Comparison of ENCODE assay signal across 20 cellular contexts in genomic region chr6:19337103-19337502, GRCh38.
"Had no signal": no experiment of that assay in that cellular context is flagged by ENCODE, and none has a peak within 500 bp of the region (broad histone marks: within the 10 kb centered on the region; RNA-seq: fewer than 3 reads in every experiment).

No MANE protein-coding gene starts in this region.

- H3K9me3 ChIP-seq: gastrocnemius medialis, mucosa of descending colon, neutrophil, right lobe of liver, testis, tibial artery had no signal

- H3K36me3 ChIP-seq: gastrocnemius medialis, neutrophil, right lobe of liver, tibial artery had no signal

- H3K27ac ChIP-seq: epithelial cell of prostate, gastrocnemius medialis, neutrophil, parathyroid adenoma, right lobe of liver, testis, tibial artery had no signal

- H2AFZ ChIP-seq: parathyroid adenoma had no signal

- H3K4me1 ChIP-seq: gastrocnemius medialis, parathyroid adenoma, right lobe of liver, testis, tibial artery had no signal

- H3K9ac ChIP-seq: parathyroid adenoma had no signal

- H3K79me2 ChIP-seq: parathyroid adenoma had no signal

- ATAC-seq: esophagus mucosa; gastrocnemius medialis; mucosa of descending colon; natural killer cell treated with Interleukin-12 subunit alpha and Interleukin-12 subunit beta and Interleukin-15 and Interleukin-18, amount 100 ng/mL, for 72 hours; right lobe of liver; stimulated activated memory B cell treated with anti-CD40 and anti-IgM and Interleukin-4, amounts not matched to agents 10 μg/mL and 1 μg/mL and 100 μg/mL, for 72 hours; stimulated activated naive CD8-positive, alpha-beta T cell treated with anti-CD3 and anti-CD28 coated beads, Interleukin-15, Interleukin-2, amounts not matched to agents 100 U/mL and 50 U/mL, for 24 hours had no signal

- H3K27me3 ChIP-seq: gastrocnemius medialis, neutrophil, right lobe of liver, testis, tibial artery had no signal

- H3K4me3 ChIP-seq: gastrocnemius medialis, lung, mucosa of descending colon, right lobe of liver, testis, tibial artery had no signal

- DNase-seq: effector CD8-positive, alpha-beta T cell; endodermal cell; foreskin fibroblast; gastrocnemius medialis; mesenchymal stem cell; mucosa of descending colon; naive B cell; right lobe of liver; stimulated activated CD4-positive, alpha-beta T cell treated with anti-CD3 and anti-CD28 coated beads, Interleukin-4, amount 100 ng/mL, for 4 hours; stimulated activated naive CD8-positive, alpha-beta T cell treated with anti-CD3 and anti-CD28 coated beads, Interleukin-15, Interleukin-2, amounts not matched to agents 100 U/mL and 50 U/mL, for 24 hours; substantia nigra; testis; tibial artery had no signal
